ENCODE assay signal across 11 cellular contexts in the genomic region with DNA sequence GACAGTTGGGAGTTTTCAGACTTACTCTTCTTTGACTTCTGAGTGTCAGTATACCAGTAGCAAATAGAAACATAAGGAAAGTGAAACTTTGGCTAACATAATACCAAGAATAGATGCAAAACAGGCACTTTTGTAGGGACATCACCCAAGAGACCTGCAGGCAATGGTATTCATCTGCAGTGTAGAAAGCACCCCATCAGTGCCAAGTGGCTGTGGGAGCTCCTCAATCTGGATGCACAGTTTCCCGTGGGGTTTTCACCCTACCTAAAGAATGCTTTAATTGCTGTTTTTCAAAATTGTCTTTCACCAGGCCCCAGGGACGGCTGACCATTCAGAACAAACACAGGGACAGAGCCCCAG.
DNase-seq lines count a peak whose midpoint lies in the region; ATAC-seq and TF ChIP-seq lines count a peak whose summit lies in the region.
"Had no signal": no experiment of that assay in that cellular context is flagged by ENCODE, and none has a peak within 500 bp of the region (broad histone marks: within the 10 kb centered on the region; RNA-seq: fewer than 3 reads in every experiment).

No MANE protein-coding gene starts in this region.

- peak; percentile 54 for ATAC-seq in HG03342 (IDR thresholded peaks at IDR 0.05; ENCODE audit: unreplicated experiment)
- ATAC-seq in HG03095 (IDR thresholded peaks at IDR 0.05; ENCODE audit: unreplicated experiment) = no peak
- no peak for ATAC-seq in HG03135 (IDR thresholded peaks at IDR 0.05; ENCODE audit: unreplicated experiment)

- peak overlapping the region in 58 of 59 donors; percentile 26 to 73 (median 58) for H3K4me3 ChIP-seq in dorsolateral prefrontal cortex

- intact Hi-C loops in dorsolateral prefrontal cortex (cut with DNase I) = no loop called here

- peaks cover 63% of the 10 kb centered on the region for H3K27me3 Mint-ChIP-seq in activated naive CD4-positive, alpha-beta T cell treated with anti-CD3 and anti-CD28 coated beads, Interleukin-2, amount 10 ng/mL, durations not matched to agents 7 days and 5 days

- no peak for TF ChIP-seq CTCF in dorsolateral prefrontal cortex (IDR thresholded peaks at IDR 0.05 in 54 of 56, conservative IDR thresholded peaks at IDR 0.05 in 2 of 56; ENCODE audit: low read depth in 1 of 56, partially characterized antibody in 56 of 56)

- no peaks in the 10 kb centered on the region for H3K9me3 Mint-ChIP-seq in activated naive CD4-positive, alpha-beta T cell treated with anti-CD3 and anti-CD28 coated beads, Interleukin-2, amount 10 ng/mL, durations not matched to agents 7 days and 5 days

- no peaks in the 10 kb centered on the region for H3K36me3 Mint-ChIP-seq in activated naive CD4-positive, alpha-beta T cell treated with anti-CD3 and anti-CD28 coated beads, Interleukin-2, amount 10 ng/mL, durations not matched to agents 7 days and 5 days

- DNase-seq in activated naive CD4-positive, alpha-beta T cell treated with anti-CD3 and anti-CD28 coated beads, Interleukin-2, amount 10 ng/mL, durations not matched to agents 7 days and 5 days = no peak
- DNase-seq in activated naive CD4-positive, alpha-beta T cell treated with anti-CD3 and anti-CD28 coated beads, Interleukin-2, amount 50 U/mL, for 16 hours = no peak
- DNase-seq in dorsolateral prefrontal cortex (no peak), GDM1 (lab: John Stamatoyannopoulos, UW) (no peak), NCI-H2029 (lab: John Stamatoyannopoulos, UW) (no peak)
- DNase-seq: NCI-H2029 treated with DMSO at 0.1 percent for 48 hours, right lobe of liver, Right ventricle myocardium superior had no signal

- H3K27ac Mint-ChIP-seq in activated naive CD4-positive, alpha-beta T cell treated with anti-CD3 and anti-CD28 coated beads, Interleukin-2, amount 10 ng/mL, durations not matched to agents 7 days and 5 days = no peak overlapping the region

- H3K27me3 ChIP-seq in dorsolateral prefrontal cortex = peaks cover 0 to 12% (median 0%) of the 10 kb centered on the region in 45 donors
- H3K27me3 ChIP-seq: right lobe of liver had no signal

- peak overlapping the region; percentile 72 for H3K4me3 Mint-ChIP-seq in activated naive CD4-positive, alpha-beta T cell treated with anti-CD3 and anti-CD28 coated beads, Interleukin-2, amount 10 ng/mL, durations not matched to agents 7 days and 5 days

- H3K27ac ChIP-seq in dorsolateral prefrontal cortex = no peak overlapping the region
- H3K27ac ChIP-seq: right lobe of liver had no signal

- CTCF ChIA-PET in activated naive CD4-positive, alpha-beta T cell treated with anti-CD3 and anti-CD28 coated beads, Interleukin-2, amount 10 ng/mL, durations not matched to agents 7 days and 5 days (lab: Charles Lee) = no interaction called here

- H3K4me1 Mint-ChIP-seq in activated naive CD4-positive, alpha-beta T cell treated with anti-CD3 and anti-CD28 coated beads, Interleukin-2, amount 10 ng/mL, durations not matched to agents 7 days and 5 days = peaks cover 9% of the 10 kb centered on the region
